1 cellular context compared by ENCODE assay signal in genomic region chr3:190357468-190357867, GRCh38.
TF ChIP-seq lines count a peak whose summit lies in the region.

No MANE protein-coding gene starts in this region.

TF ChIP-seq in GM23338, 12 proteins besides CTCF, POLR2A, EP300 and RAD21 (continued from another document):
- TF ChIP-seq REST (IDR thresholded peaks at IDR 0.05; ENCODE audit: unreplicated experiment): no peak
- no peak for TF ChIP-seq ZNF114 (CRISPR knock-in tag; IDR thresholded peaks at IDR 0.05)
- no peak for TF ChIP-seq ZNF462 (CRISPR knock-in tag; IDR thresholded peaks at IDR 0.05)
- no peak for TF ChIP-seq EZH2 (IDR thresholded peaks at IDR 0.05; ENCODE audit: low read depth, unreplicated experiment)
- TF ChIP-seq, protein P1, sequence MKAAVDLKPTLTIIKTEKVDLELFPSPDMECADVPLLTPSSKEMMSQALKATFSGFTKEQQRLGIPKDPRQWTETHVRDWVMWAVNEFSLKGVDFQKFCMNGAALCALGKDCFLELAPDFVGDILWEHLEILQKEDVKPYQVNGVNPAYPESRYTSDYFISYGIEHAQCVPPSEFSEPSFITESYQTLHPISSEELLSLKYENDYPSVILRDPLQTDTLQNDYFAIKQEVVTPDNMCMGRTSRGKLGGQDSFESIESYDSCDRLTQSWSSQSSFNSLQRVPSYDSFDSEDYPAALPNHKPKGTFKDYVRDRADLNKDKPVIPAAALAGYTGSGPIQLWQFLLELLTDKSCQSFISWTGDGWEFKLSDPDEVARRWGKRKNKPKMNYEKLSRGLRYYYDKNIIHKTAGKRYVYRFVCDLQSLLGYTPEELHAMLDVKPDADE (IDR thresholded peaks at IDR 0.05): no peak
- no peak for TF ChIP-seq NANOG (IDR thresholded peaks at IDR 0.05; ENCODE audit: borderline replicate concordance)
